13 cellular contexts compared by ENCODE assay signal in the genomic region with DNA sequence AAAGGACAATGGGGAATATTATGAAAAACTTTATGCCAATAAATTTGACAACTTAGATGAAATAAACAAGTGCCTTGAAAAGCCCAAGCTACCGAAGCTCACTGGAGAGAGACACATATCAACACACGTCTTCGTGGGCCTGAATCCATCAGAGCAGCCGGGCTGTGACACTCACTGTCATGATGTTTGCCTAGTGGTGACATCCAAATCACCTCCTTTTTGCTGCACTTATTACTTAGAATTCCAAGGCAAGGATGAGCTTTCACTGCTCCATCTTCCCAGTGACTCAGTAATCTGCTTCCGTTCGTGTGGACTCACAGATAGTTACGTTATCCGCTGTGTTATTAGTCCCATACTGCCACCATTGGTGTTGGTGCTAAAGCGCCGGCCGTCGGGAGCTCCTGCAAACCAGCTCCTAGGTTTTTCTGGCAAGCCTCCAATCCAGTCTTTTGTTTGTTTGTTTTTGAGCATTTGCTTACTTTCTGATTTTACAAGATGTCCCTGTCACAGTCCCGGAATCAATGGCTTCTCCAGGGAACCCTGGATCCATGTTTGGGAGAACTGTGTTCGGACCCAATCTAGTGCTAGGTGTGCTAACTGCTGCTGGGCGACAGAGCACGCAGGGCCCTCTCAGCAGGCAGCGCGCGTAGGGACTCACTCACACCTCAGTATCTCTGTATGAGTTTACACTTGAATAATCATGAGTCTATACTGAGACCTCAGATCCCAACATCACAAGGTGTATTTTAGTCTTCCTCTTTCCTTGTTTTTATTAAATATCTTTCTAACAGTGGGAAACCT. TPM values are rescaled to one million over a fixed set of nuclear protein-coding genes. Genes with fewer than 3 reads are reported as not detected.
A peak's percentile ranks its signal among the peaks of the same experiment; 100 is the strongest.
DNase-seq lines count a peak whose midpoint lies in the region; ATAC-seq and TF ChIP-seq lines count a peak whose summit lies in the region.
"Had no signal": no experiment of that assay in that cellular context is flagged by ENCODE, and none has a peak within 500 bp of the region (broad histone marks: within the 10 kb centered on the region; RNA-seq: fewer than 3 reads in every experiment).

No MANE protein-coding gene starts in this region.

- WGBS in right lobe of liver (ENCODE audit: insufficient coverage, low coverage, low lambda C conversion rate, missing lambda C conversion rate), result 52% methylated on average over 19 of the region's 19 CpGs

- no peak overlapping the region for H3K4me3 ChIP-seq in right lobe of liver

- no peaks in the 10 kb centered on the region for H3K27me3 Mint-ChIP-seq in central memory CD8-positive, alpha-beta T cell
- H3K27me3 Mint-ChIP-seq in T-helper 2 cell treated with Interferon-gamma antibody and Interleukin-4, amounts not matched to agents 5 μg/mL and 100 μg/mL, for 36 hours (ENCODE audit: low read depth), result no peaks in the 10 kb centered on the region
- H3K27me3 Mint-ChIP-seq in stimulated activated memory B cell treated with anti-CD40 and anti-IgM and Interleukin-4, amounts not matched to agents 10 μg/mL and 1 μg/mL and 100 μg/mL, for 72 hours, result no peaks in the 10 kb centered on the region

- no peak overlapping the region for H3K4me3 Mint-ChIP-seq in central memory CD8-positive, alpha-beta T cell
- H3K4me3 Mint-ChIP-seq in T-helper 2 cell treated with Interferon-gamma antibody and Interleukin-4, amounts not matched to agents 5 μg/mL and 100 μg/mL, for 36 hours, result no peak overlapping the region
- H3K4me3 Mint-ChIP-seq in stimulated activated memory B cell treated with anti-CD40 and anti-IgM and Interleukin-4, amounts not matched to agents 10 μg/mL and 1 μg/mL and 100 μg/mL, for 72 hours, result no peak overlapping the region
- H3K4me3 Mint-ChIP-seq: CD14-positive monocyte had no signal

- no peaks in the 10 kb centered on the region for H3K27me3 ChIP-seq in right lobe of liver

- intact Hi-C loops in right lobe of liver (cut with DNase I), result no loop called here

- peaks cover 19% of the 10 kb centered on the region for H3K4me1 Mint-ChIP-seq in central memory CD8-positive, alpha-beta T cell
- H3K4me1 Mint-ChIP-seq in T-helper 2 cell treated with Interferon-gamma antibody and Interleukin-4, amounts not matched to agents 5 μg/mL and 100 μg/mL, for 36 hours (ENCODE audit: low read depth), result no peaks in the 10 kb centered on the region
- no peaks in the 10 kb centered on the region for H3K4me1 Mint-ChIP-seq in stimulated activated memory B cell treated with anti-CD40 and anti-IgM and Interleukin-4, amounts not matched to agents 10 μg/mL and 1 μg/mL and 100 μg/mL, for 72 hours

- no peak overlapping the region for H3K27ac ChIP-seq in right lobe of liver

- no peaks in the 10 kb centered on the region for H3K36me3 ChIP-seq in right lobe of liver

- peaks cover 3% of the 10 kb centered on the region for H3K36me3 Mint-ChIP-seq in central memory CD8-positive, alpha-beta T cell (ENCODE audit: insufficient read depth)
- peaks cover 26% of the 10 kb centered on the region for H3K36me3 Mint-ChIP-seq in T-helper 2 cell treated with Interferon-gamma antibody and Interleukin-4, amounts not matched to agents 5 μg/mL and 100 μg/mL, for 36 hours (ENCODE audit: low read depth)
- peaks cover 19% of the 10 kb centered on the region for H3K36me3 Mint-ChIP-seq in stimulated activated memory B cell treated with anti-CD40 and anti-IgM and Interleukin-4, amounts not matched to agents 10 μg/mL and 1 μg/mL and 100 μg/mL, for 72 hours

- peaks cover 0 to 25% (median 14%) of the 10 kb centered on the region in 4 donors for H3K4me1 ChIP-seq in right lobe of liver

- H3K27ac Mint-ChIP-seq in central memory CD8-positive, alpha-beta T cell (ENCODE audit: low read depth), result peak overlapping the region; percentile 22
- H3K27ac Mint-ChIP-seq in T-helper 2 cell treated with Interferon-gamma antibody and Interleukin-4, amounts not matched to agents 5 μg/mL and 100 μg/mL, for 36 hours, result no peak overlapping the region
- no peak overlapping the region for H3K27ac Mint-ChIP-seq in stimulated activated memory B cell treated with anti-CD40 and anti-IgM and Interleukin-4, amounts not matched to agents 10 μg/mL and 1 μg/mL and 100 μg/mL, for 72 hours
- H3K27ac Mint-ChIP-seq: activated T-helper 2 cell treated with anti-CD3 and anti-CD28 coated beads, Interferon-gamma antibody, Interleukin-2, Interleukin-4, amounts not matched to agents 10 μg/mL and 5 μg/mL and 100 μg/mL, durations not matched to agents 14 hours and 24 hours and 36 hours had no signal

- no peak for ATAC-seq in central memory CD8-positive, alpha-beta T cell (replicated peaks; ENCODE audit: extremely low read depth, poor library complexity, severe bottlenecking)
- peak; percentile 78 to 93 (median 88) for ATAC-seq in right lobe of liver
- no peak for ATAC-seq in stimulated activated memory B cell treated with anti-CD40 and anti-IgM and Interleukin-4, amounts not matched to agents 10 μg/mL and 1 μg/mL and 100 μg/mL, for 72 hours
- ATAC-seq: esophagus mucosa had no signal

- TF ChIP-seq CTCF in right lobe of liver (IDR thresholded peaks at IDR 0.05), result peak in 3 of 4 donors; percentile 11 to 22 (median 14)

- no peaks in the 10 kb centered on the region for H3K9me3 ChIP-seq in right lobe of liver

- no peak for TF ChIP-seq POLR2A in right lobe of liver (IDR thresholded peaks at IDR 0.05)

- DNase-seq in DMS53 (lab: John Stamatoyannopoulos, UW), result peak; percentile 75
- peak; percentile 60 for DNase-seq in NCI-H2107 (lab: John Stamatoyannopoulos, UW)
- no peak for DNase-seq in central memory CD8-positive, alpha-beta T cell (ENCODE audit: low spot score in 2 of 2)
- DNase-seq in right lobe of liver, result peak in 1 of 3 donors; percentile 71
- no peak for DNase-seq in T-helper 2 cell treated with Interferon-gamma antibody and Interleukin-4, amounts not matched to agents 5 μg/mL and 100 μg/mL, for 36 hours (ENCODE audit: low spot score)
- no peak for DNase-seq in foreskin melanocyte
- no peak for DNase-seq in effector CD8-positive, alpha-beta T cell (lab: John Stamatoyannopoulos, UW)
- DNase-seq: central memory CD4-positive, alpha-beta T cell; NCI-H1092 had no signal

- peaks cover 6% of the 10 kb centered on the region for H3K9me3 Mint-ChIP-seq in central memory CD8-positive, alpha-beta T cell
- H3K9me3 Mint-ChIP-seq in T-helper 2 cell treated with Interferon-gamma antibody and Interleukin-4, amounts not matched to agents 5 μg/mL and 100 μg/mL, for 36 hours, result peaks cover 28% of the 10 kb centered on the region
- peaks cover 5% of the 10 kb centered on the region for H3K9me3 Mint-ChIP-seq in stimulated activated memory B cell treated with anti-CD40 and anti-IgM and Interleukin-4, amounts not matched to agents 10 μg/mL and 1 μg/mL and 100 μg/mL, for 72 hours

RNA-seq across cellular contexts. Expression of gene HDAC4, which starts 42.7 kb away (rescaled TPM):
- total RNA-seq in right lobe of liver, result 10 to 100 TPM in 5 of 6 experiments, 1 to 10 TPM in 1; 8.9 to 22.4 (median 14.7) TPM

Comparison
In these comparisons a context has a peak if more than half of its experiments do, and no peak if none do; other contexts are left out.
1. DNase-seq: peak in DMS53 (single experiment) and NCI-H2107 (single experiment); none in central memory CD8-positive, alpha-beta T cell (0 of 2), T-helper 2 cell treated with Interferon-gamma antibody and Interleukin-4, amounts not matched to agents 5 μg/mL and 100 μg/mL, for 36 hours (single experiment), foreskin melanocyte (single experiment) and effector CD8-positive, alpha-beta T cell (single experiment).
2. ATAC-seq: peak in right lobe of liver (4 of 4); none in central memory CD8-positive, alpha-beta T cell (single experiment) and stimulated activated memory B cell treated with anti-CD40 and anti-IgM and Interleukin-4, amounts not matched to agents 10 μg/mL and 1 μg/mL and 100 μg/mL, for 72 hours (single experiment).